9 cellular contexts compared by ENCODE assay signal in genomic region chr10:14093735-14094484, GRCh38.
DNase-seq lines count a peak whose midpoint lies in the region; ATAC-seq and TF ChIP-seq lines count a peak whose summit lies in the region.
"Had no signal": no experiment of that assay in that cellular context is flagged by ENCODE, and none has a peak within 500 bp of the region (broad histone marks: within the 10 kb centered on the region; RNA-seq: fewer than 3 reads in every experiment).

No MANE protein-coding gene starts in this region.

- H3F3A ChIP-seq in SK-N-SH (replicated peaks; ENCODE audit: insufficient read depth) = no peaks in the 10 kb centered on the region

- no peaks in the 10 kb centered on the region for H3K27me3 ChIP-seq in SK-N-SH (ENCODE audit: insufficient read depth)
- no peaks in the 10 kb centered on the region for H3K27me3 ChIP-seq in tibial artery

- POLR2A ChIA-PET in SK-N-SH (lab: Yijun Ruan, JAX) = no interaction called here

- peak; percentile 91 for TF ChIP-seq RAD21 in SK-N-SH (IDR thresholded peaks at IDR 0.05; ENCODE audit: low read length)

- intact Hi-C loops in Right ventricle myocardium superior (cut with DNase I) (loop anchor here (5.0 kb wide), 1 partner anchor 307 kb away; no protein-coding TSS in a partner anchor), tibial artery (cut with DNase I; ENCODE audit: low total_unique reads) (loop anchor here (5.0 to 10.0 kb wide), 2 partner anchors 307 to 429 kb away; no protein-coding TSS in a partner anchor)

- no peak for TF ChIP-seq EP300 in SK-N-SH (IDR thresholded peaks at IDR 0.05; ENCODE audit: borderline replicate concordance in 1 of 2, low read depth in 1 of 2, low read length in 1 of 2)

- peak; percentile 26 for DNase-seq in NCI-H510A treated with DMSO at 0.1 percent for 48 hours (lab: John Stamatoyannopoulos, UW)
- no peak for DNase-seq in NCI-H510A (lab: John Stamatoyannopoulos, UW)
- DNase-seq in SK-N-SH = peak; percentile 52
- DNase-seq in Right ventricle myocardium superior = no peak
- no peak for DNase-seq in tibial artery
- DNase-seq in NCI-H1048 (lab: John Stamatoyannopoulos, UW) = no peak

- H3K36me3 ChIP-seq in SK-N-SH (replicated peaks in 1 of 2; ENCODE audit: control insufficient read depth in 1 of 2, insufficient read depth in 2 of 2, low read length in 1 of 2) = no peaks in the 10 kb centered on the region
- no peaks in the 10 kb centered on the region for H3K36me3 ChIP-seq in tibial artery

- no peak overlapping the region for H2AFZ ChIP-seq in SK-N-SH (ENCODE audit: low read depth)

- WGBS in SK-N-SH (ENCODE audit: low lambda C conversion rate) = 62% methylated on average over 12 of the region's 14 CpGs

- TF ChIP-seq CTCF in SK-N-SH (IDR thresholded peaks at IDR 0.05) (peak; percentile 71), tibial artery (IDR thresholded peaks at IDR 0.05) (peak; percentile 41 to 44)

- H3K27ac ChIP-seq in SK-N-SH (ENCODE audit: low read depth in 2 of 2, low read length in 1 of 2) (0 out of 4 replicates have a peak overlapping the region, but pooled peaks of 1 of the 2 experiments have one; percentile 12), tibial artery (no peak overlapping the region)
- H3K27ac ChIP-seq: SK-N-MC had no signal

- H3K9ac ChIP-seq in SK-N-SH = no peak overlapping the region

- H3K4me3 ChIP-seq in SK-N-SH (ENCODE audit: low read depth in 2 of 2, low read length in 1 of 2) (no peak overlapping the region), tibial artery (no peak overlapping the region)
- H3K4me3 ChIP-seq: SK-N-MC had no signal

- no peak overlapping the region for H3K4me2 ChIP-seq in SK-N-SH

- ATAC-seq in Right ventricle myocardium superior (ENCODE audit: poor library complexity) = peak; percentile 68
- ATAC-seq in HG02938 (IDR thresholded peaks at IDR 0.05; ENCODE audit: unreplicated experiment) = no peak
- no peak for ATAC-seq in GM18870 (IDR thresholded peaks at IDR 0.05; ENCODE audit: unreplicated experiment)

- no peaks in the 10 kb centered on the region for H3K9me2 ChIP-seq in SK-N-SH

- CTCF ChIA-PET in SK-N-SH (lab: Yijun Ruan, JAX) = interaction anchor here (0.6 to 5.1 kb wide), 39 partner anchors 9 to 480 kb away, joined by 3 to 66 read pairs (median 4); no protein-coding TSS in a partner anchor

- H3K4me1 ChIP-seq in SK-N-SH (ENCODE audit: control insufficient read depth in 1 of 2, insufficient read depth in 2 of 2, low read depth in 1 of 2, low read length in 1 of 2) (peaks cover 0 to 19% of the 10 kb centered on the region in 2 experiments; a peak in 2 of 4 replicates), tibial artery (peaks cover 0 to 9% (median 3%) of the 10 kb centered on the region in 4 donors)

- H4K20me1 ChIP-seq in SK-N-SH (ENCODE audit: insufficient read depth) = no peaks in the 10 kb centered on the region

- H3K9me3 ChIP-seq in SK-N-SH (no peaks in the 10 kb centered on the region), tibial artery (no peaks in the 10 kb centered on the region)

- no peaks in the 10 kb centered on the region for H3K79me2 ChIP-seq in SK-N-SH (ENCODE audit: insufficient read depth)

TF ChIP-seq in SK-N-SH, 30 proteins besides CTCF, POLR2A, EP300 and RAD21:
- TF ChIP-seq MAX (IDR thresholded peaks at IDR 0.05; ENCODE audit: low read depth) (no peak), MEF2A (IDR thresholded peaks at IDR 0.05; ENCODE audit: borderline replicate concordance, low read depth) (no peak), ZBTB33 (IDR thresholded peaks at IDR 0.05; ENCODE audit: borderline replicate concordance, low read depth) (no peak), SMC3 (IDR thresholded peaks at IDR 0.05; ENCODE audit: low read depth, low read length) (peak; percentile 85)

Comparison
In these comparisons a context has a peak if more than half of its experiments do, and no peak if none do; other contexts are left out.
1. DNase-seq: peak in NCI-H510A treated with DMSO at 0.1 percent for 48 hours (single experiment) and SK-N-SH (single experiment); none in NCI-H510A (single experiment), Right ventricle myocardium superior (single experiment), tibial artery (0 of 2) and NCI-H1048 (single experiment).